In the genomic region with DNA sequence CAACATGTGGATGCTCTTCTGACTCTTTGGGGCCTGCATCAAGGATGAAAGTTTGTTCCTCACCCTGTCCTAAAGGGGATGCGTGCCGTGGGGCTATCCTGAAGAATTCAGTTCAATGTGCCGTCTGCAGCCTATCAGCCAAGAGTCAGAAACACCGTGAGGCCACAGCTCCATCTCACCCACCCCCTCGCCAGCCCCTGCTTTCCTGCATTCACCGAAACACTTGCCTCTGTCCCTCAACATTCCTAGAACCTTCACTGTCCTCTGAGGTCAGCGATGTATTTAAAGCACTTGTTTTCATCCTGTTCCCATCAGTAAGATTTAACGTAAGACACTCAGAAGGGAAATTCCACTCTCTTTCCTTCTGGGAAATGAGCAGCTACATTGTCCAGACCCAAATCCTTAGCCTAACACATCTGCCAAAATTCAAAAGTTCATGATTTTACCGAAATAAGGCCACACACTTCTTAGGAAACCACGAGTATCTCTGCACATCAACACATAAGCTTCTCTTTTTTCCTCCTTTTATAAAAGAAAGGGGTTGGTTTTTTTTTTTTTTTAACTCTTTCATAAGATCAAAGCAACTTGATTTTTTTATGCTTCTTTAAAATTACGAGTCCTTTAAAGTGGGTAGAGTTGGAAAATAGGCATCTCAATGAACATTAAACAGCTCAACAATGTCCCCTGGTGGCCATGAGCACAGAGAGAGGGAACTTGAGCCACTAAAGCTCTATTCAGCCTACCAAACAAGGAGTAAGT, we compare ENCODE assay signal across 8 cellular contexts.
DNase-seq lines count a peak whose midpoint lies in the region; ATAC-seq lines count a peak whose summit lies in the region.

No MANE protein-coding gene starts in this region.

- H3K27me3 Mint-ChIP-seq in naive B cell = no peaks in the 10 kb centered on the region
- H3K27me3 Mint-ChIP-seq in stimulated activated memory B cell treated with anti-CD40 and anti-IgM and Interleukin-4, amounts not matched to agents 10 μg/mL and 1 μg/mL and 100 μg/mL, for 72 hours = no peaks in the 10 kb centered on the region

- H3K4me1 Mint-ChIP-seq in naive B cell = peaks cover 45 to 78% (median 46%) of the 10 kb centered on the region in 3 donors
- H3K4me1 Mint-ChIP-seq in stimulated activated memory B cell treated with anti-CD40 and anti-IgM and Interleukin-4, amounts not matched to agents 10 μg/mL and 1 μg/mL and 100 μg/mL, for 72 hours = peaks cover 64% of the 10 kb centered on the region

- peak overlapping the region in 5 of 6 donors; percentile 34 to 96 (median 75) for H3K27ac Mint-ChIP-seq in naive B cell
- H3K27ac Mint-ChIP-seq in stimulated activated memory B cell treated with anti-CD40 and anti-IgM and Interleukin-4, amounts not matched to agents 10 μg/mL and 1 μg/mL and 100 μg/mL, for 72 hours = peak overlapping the region; percentile 91

- DNase-seq in DMS53 treated with DMSO at 0.1 percent for 48 hours (lab: John Stamatoyannopoulos, UW; ENCODE audit: unreplicated experiment) (peak; percentile 40), NCI-H774 (lab: John Stamatoyannopoulos, UW) (peak; percentile 12), epidermal melanocyte (ENCODE audit: insufficient read length, low spot score) (peak; percentile 46), naive B cell (peak; percentile 59)
- DNase-seq in activated CD8-positive, alpha-beta memory T cell treated with anti-CD3 and anti-CD28 coated beads, Interleukin-2, amount 50 U/mL, for 24 hours (ENCODE audit: extremely low read depth) = peak; percentile 52

- H3K9me3 Mint-ChIP-seq in naive B cell = no peaks in the 10 kb centered on the region
- no peaks in the 10 kb centered on the region for H3K9me3 Mint-ChIP-seq in stimulated activated memory B cell treated with anti-CD40 and anti-IgM and Interleukin-4, amounts not matched to agents 10 μg/mL and 1 μg/mL and 100 μg/mL, for 72 hours

- ATAC-seq in HG02678 (IDR thresholded peaks at IDR 0.05; ENCODE audit: unreplicated experiment) (peak; percentile 59), naive B cell (ENCODE audit: low read depth in 2 of 2) (peak; percentile 75 to 77), HG03135 (IDR thresholded peaks at IDR 0.05; ENCODE audit: unreplicated experiment) (no peak)
- peak; percentile 83 for ATAC-seq in stimulated activated memory B cell treated with anti-CD40 and anti-IgM and Interleukin-4, amounts not matched to agents 10 μg/mL and 1 μg/mL and 100 μg/mL, for 72 hours

- H3K36me3 Mint-ChIP-seq in naive B cell = no peaks in the 10 kb centered on the region
- peaks cover 15% of the 10 kb centered on the region for H3K36me3 Mint-ChIP-seq in stimulated activated memory B cell treated with anti-CD40 and anti-IgM and Interleukin-4, amounts not matched to agents 10 μg/mL and 1 μg/mL and 100 μg/mL, for 72 hours

- peak overlapping the region; percentile 51 to 88 (median 72) for H3K4me3 Mint-ChIP-seq in naive B cell
- H3K4me3 Mint-ChIP-seq in stimulated activated memory B cell treated with anti-CD40 and anti-IgM and Interleukin-4, amounts not matched to agents 10 μg/mL and 1 μg/mL and 100 μg/mL, for 72 hours = peak overlapping the region; percentile 5
